9 cellular contexts compared by ENCODE assay signal in genomic region chrX:70454441-70455365, GRCh38. TPM values are rescaled to one million over a fixed set of nuclear protein-coding genes. Genes with fewer than 3 reads are reported as not detected.
DNase-seq lines count a peak whose midpoint lies in the region; TF ChIP-seq lines count a peak whose summit lies in the region.
"Had no signal": no experiment of that assay in that cellular context is flagged by ENCODE, and none has a peak within 500 bp of the region (broad histone marks: within the 10 kb centered on the region; RNA-seq: fewer than 3 reads in every experiment).

No MANE protein-coding gene starts in this region.

- H3K27me3 ChIP-seq in H7 (ENCODE audit: control insufficient read depth, insufficient read depth, low read length), result no peaks in the 10 kb centered on the region
- H3K27me3 ChIP-seq in spleen (replicated peaks in 1 of 7), result peaks cover 0 to 40% (median 0%) of the 10 kb centered on the region in 7 donors

- TF ChIP-seq CTCF in astrocyte of the cerebellum (IDR thresholded peaks at IDR 0.05; ENCODE audit: low read depth, low read length, missing control alignments) (peak; percentile 92), spleen (IDR thresholded peaks at IDR 0.05 in 8 of 11, conservative IDR thresholded peaks at IDR 0.05 in 3 of 11) (peak; percentile 46 to 83 (median 70))

- in situ Hi-C loops in astrocyte of the cerebellum (cut with HindIII; ENCODE audit: low sequenced_read_pairs), result no loop called here

- peak overlapping the region; percentile 27 to 84 (median 72) for H3K27ac ChIP-seq in spleen

- H3K4me1 ChIP-seq in spleen, result peaks cover 0 to 46% (median 18%) of the 10 kb centered on the region in 6 donors

- TF ChIP-seq POLR2A in spleen (IDR thresholded peaks at IDR 0.05), result no peak

- peak; percentile 52 for DNase-seq in ELR (ENCODE audit: low read depth)
- DNase-seq in H7, result peak; percentile 96
- peak; percentile 87 for DNase-seq in NCI-H1092 (lab: John Stamatoyannopoulos, UW)
- DNase-seq in SW480 (ENCODE audit: low spot score), result peak; percentile 93
- peak; percentile 39 for DNase-seq in astrocyte of the cerebellum (ENCODE audit: low read depth)
- DNase-seq in spleen, result peak; percentile 87
- no peak for DNase-seq in GDM1 (lab: John Stamatoyannopoulos, UW)

- no peaks in the 10 kb centered on the region for H3K36me3 ChIP-seq in H7 (replicated peaks; ENCODE audit: control insufficient read depth, insufficient read depth, low read length)
- H3K36me3 ChIP-seq in spleen, result no peaks in the 10 kb centered on the region

- 0 to 32% (median 2%) methylated on average over 12 to 48 of the region's 48 CpGs for WGBS in spleen, 5 donors

- H3K4me3 ChIP-seq in H7 (ENCODE audit: insufficient read depth, low read depth, low read length), result peak overlapping the region; percentile 78
- peak overlapping the region; percentile 57 for H3K4me3 ChIP-seq in astrocyte of the cerebellum (ENCODE audit: low read depth, low read length)
- H3K4me3 ChIP-seq in iPS-11a (ENCODE audit: low read depth, low read length), result peak overlapping the region; percentile 66
- H3K4me3 ChIP-seq in spleen, result peak overlapping the region; percentile 20 to 68 (median 34)

- intact Hi-C loops in spleen (cut with DNase I; ENCODE audit: low total_unique reads), result no loop called here

- H3K9me3 ChIP-seq in spleen, result no peaks in the 10 kb centered on the region

RNA-seq across cellular contexts. Expression of gene DLG3, which starts 10.1 kb away (rescaled TPM):
- 31.5 and 42.3 TPM in 2 replicates for total RNA-seq in H7 (2014; rRNA removed; shearing (Covaris generic))
- 10 to 100 TPM; 27.9 to 46.3 (median 39.7) TPM for total RNA-seq in spleen
- polyA plus RNA-seq in spleen, result 1 to 10 TPM; 2.7 to 6.2 (median 4.3) TPM

RNA-seq across cellular contexts. Expression of gene GDPD2, which starts 31.6 kb away (rescaled TPM):
- 1.5 and 2.0 TPM in 2 replicates for total RNA-seq in H7 (2014; rRNA removed; shearing (Covaris generic))
- total RNA-seq in spleen, result 100 to 1,000 TPM in 1 of 7 donors, 10 to 100 TPM in 6; 37.0 to 103 (median 68.6) TPM
- polyA plus RNA-seq in spleen, result 10 to 100 TPM in 2 of 3 donors, 1 to 10 TPM in 1; 2.4 to 82.5 (median 25.1) TPM
- total RNA-seq: glomerular endothelial cell had no signal

Comparison
In these comparisons a context has a peak if more than half of its experiments do, and no peak if none do; other contexts are left out.
1. RNA of gene GDPD2, which starts 31.6 kb away (total RNA-seq): 37.0 to 103 TPM in spleen; 1.5 to 2.0 TPM in H7; every median in the first group is over 10 times any median in the second.
2. Peak in every context shown above with its lines, with median percentiles within 50 percentile points of each other: H3K4me3 ChIP-seq.